ENCODE assay signal across 14 cellular contexts in the genomic region with DNA sequence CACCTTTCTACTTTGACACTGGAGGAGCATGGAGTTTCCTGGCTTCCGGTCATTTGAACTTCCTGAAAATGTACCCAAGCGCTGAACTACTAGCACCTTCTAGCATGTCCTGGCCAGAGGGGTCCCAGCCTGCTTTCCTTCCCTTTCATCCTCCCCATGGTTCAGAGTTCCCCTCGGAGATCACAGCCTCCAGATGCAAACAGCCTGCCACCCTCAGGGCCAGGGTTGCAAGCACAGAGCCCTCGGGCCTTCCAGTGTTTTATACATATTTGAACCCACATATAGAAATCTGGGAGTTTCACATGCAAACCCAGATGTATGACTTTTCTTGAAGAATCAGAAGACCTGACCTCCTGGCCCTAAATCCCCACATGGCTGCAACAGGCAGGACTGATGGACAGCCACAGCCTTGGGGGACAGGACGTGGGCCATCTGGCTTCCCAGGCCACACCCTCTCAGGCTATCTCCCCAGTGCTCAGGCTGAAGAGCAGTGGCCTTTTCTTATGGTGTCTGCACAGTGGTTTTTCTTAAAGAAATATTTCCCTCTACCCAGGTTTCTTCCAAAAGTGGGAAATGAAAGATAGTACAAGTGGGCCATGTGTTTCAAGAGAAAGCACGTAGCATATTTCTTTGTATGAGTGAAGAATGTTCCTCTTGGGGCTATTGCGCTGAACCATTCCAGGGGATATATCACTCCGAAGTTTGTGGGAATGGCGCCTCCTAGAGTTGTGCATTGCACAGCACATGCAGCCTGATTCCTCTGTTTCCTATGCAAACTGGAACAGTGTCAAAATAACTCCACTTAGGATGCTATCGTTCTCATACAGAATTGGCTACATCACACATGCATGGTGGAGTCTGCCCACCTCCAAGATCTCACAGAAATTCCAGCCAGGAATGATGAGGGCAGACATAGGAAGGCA.
A peak's percentile ranks its signal among the peaks of the same experiment; 100 is the strongest.
DNase-seq lines count a peak whose midpoint lies in the region; ATAC-seq, FAIRE-seq and TF ChIP-seq lines count a peak whose summit lies in the region.
"Had no signal": no experiment of that assay in that cellular context is flagged by ENCODE, and none has a peak within 500 bp of the region (broad histone marks: within the 10 kb centered on the region; RNA-seq: fewer than 3 reads in every experiment).

No MANE protein-coding gene starts in this region.

- H3K9me2 ChIP-seq in SU-DHL-6 (replicated peaks; ENCODE audit: insufficient read depth, low read length) = no peaks in the 10 kb centered on the region

- H3K9ac ChIP-seq in SU-DHL-6 (ENCODE audit: low read length) = no peak overlapping the region
- H3K9ac ChIP-seq in HepG2 (ENCODE audit: insufficient read depth, low read depth, low read length) = no peak overlapping the region

- peaks cover 29% of the 10 kb centered on the region for H3K4me1 ChIP-seq in A673 (ENCODE audit: insufficient read depth, low read length, poor library complexity, severe bottlenecking)
- H3K4me1 ChIP-seq in HepG2 (ENCODE audit: insufficient read depth, low read length) = 0 out of 2 replicates have a peak, but pooled peaks cover 6% of the 10 kb centered on the region
- H3K4me1 ChIP-seq in prostate gland (replicated peaks) = no peaks in the 10 kb centered on the region
- H3K4me1 ChIP-seq: SJSA1 had no signal

- H4K20me1 ChIP-seq in SU-DHL-6 (ENCODE audit: low read depth, low read length) (no peaks in the 10 kb centered on the region), HepG2 (ENCODE audit: insufficient read depth, low read length) (no peaks in the 10 kb centered on the region)

- ATAC-seq in HepG2 (no peak), esophagus mucosa (no peak)

- H3K4me2 ChIP-seq in SU-DHL-6 (ENCODE audit: low read depth, low read length, poor library complexity, severe bottlenecking) = no peak overlapping the region
- no peak overlapping the region for H3K4me2 ChIP-seq in HepG2 (ENCODE audit: low read depth, low read length)

- WGBS in HepG2 (ENCODE audit: low lambda C conversion rate) = 46% methylated on average over 9 of the region's 10 CpGs
- WGBS in prostate gland = 73% methylated on average over 10 of the region's 10 CpGs

- TF ChIP-seq CTCF in A673 (conservative IDR thresholded peaks at IDR 0.05; ENCODE audit: low read depth, low read length) (no peak), D721Med (IDR thresholded peaks at IDR 0.05; ENCODE audit: insufficient read depth, missing control alignments) (peak; percentile 8), SU-DHL-6 (IDR thresholded peaks at IDR 0.05; ENCODE audit: insufficient read depth, low read length, poor library complexity, severe bottlenecking) (peak; percentile 18), HepG2 (CRISPR knock-in tag; IDR thresholded peaks at IDR 0.05) (no peak), prostate gland (IDR thresholded peaks at IDR 0.05) (no peak)

- H3K27me3 ChIP-seq in A673 (replicated peaks; ENCODE audit: insufficient read depth, low read depth, low read length, poor library complexity) (no peaks in the 10 kb centered on the region), SU-DHL-6 (ENCODE audit: low read length) (no peaks in the 10 kb centered on the region), HepG2 (ENCODE audit: control insufficient read depth in 1 of 2, insufficient read depth in 2 of 2, low read length in 2 of 2) (peaks cover 4 to 37% of the 10 kb centered on the region in 2 experiments; a peak in 4 of 5 replicates), prostate gland (replicated peaks; ENCODE audit: insufficient read depth) (no peaks in the 10 kb centered on the region)

- intact Hi-C loops in A673 (cut with micrococcal nuclease; ENCODE audit: unreplicated experiment) = no loop called here
- intact Hi-C loops in HepG2 (cut with micrococcal nuclease; ENCODE audit: unreplicated experiment) = no loop called here
- intact Hi-C loops in prostate gland (cut with DNase I) = no loop called here

- no peak for TF ChIP-seq EP300 in HepG2 (IDR thresholded peaks at IDR 0.05; ENCODE audit: low read depth in 2 of 2, low read length in 2 of 2)
- no peak for TF ChIP-seq EP300 in HepG2 (CRISPR knock-in tag; IDR thresholded peaks at IDR 0.05; ENCODE audit: borderline replicate concordance)

- H2AFZ ChIP-seq in SU-DHL-6 (ENCODE audit: low read depth, low read length, severe bottlenecking) (no peak overlapping the region), HepG2 (ENCODE audit: low read length) (no peak overlapping the region)

- H3K36me3 ChIP-seq in A673 (ENCODE audit: insufficient read depth, low read length, poor library complexity, severe bottlenecking) (no peaks in the 10 kb centered on the region), SU-DHL-6 (ENCODE audit: low read length) (no peaks in the 10 kb centered on the region), HepG2 (replicated peaks in 1 of 2; ENCODE audit: control insufficient read depth in 1 of 2, insufficient read depth in 2 of 2, low read length in 2 of 2) (no peaks in the 10 kb centered on the region), prostate gland (no peaks in the 10 kb centered on the region)
- H3K36me3 ChIP-seq: sigmoid colon, SJSA1 had no signal

- BruUV-seq in A673 (replicated peaks; lab: Mats Ljungman, UMichigan) = no TSS peak
- no TSS peak for BruUV-seq in HepG2 (replicated peaks; lab: Mats Ljungman, UMichigan)

- no peak overlapping the region for H3K27ac ChIP-seq in A673 (ENCODE audit: low read depth, low read length, poor library complexity, severe bottlenecking)
- no peak overlapping the region for H3K27ac ChIP-seq in SU-DHL-6 (ENCODE audit: low read depth, low read length)
- H3K27ac ChIP-seq in HepG2 (ENCODE audit: extremely low read length, insufficient read depth, low read length) = no peak overlapping the region
- no peak overlapping the region for H3K27ac ChIP-seq in prostate gland
- H3K27ac ChIP-seq: sigmoid colon, SJSA1 had no signal

- POLR2A ChIA-PET in A673 (lab: Charles Lee; ENCODE audit: low non-redundant PET) (no interaction called here), HepG2 (lab: Yijun Ruan, JAX) (no interaction called here)

- TF ChIP-seq POLR2A in HepG2 (IDR thresholded peaks at IDR 0.05; ENCODE audit: insufficient read depth in 1 of 2, low read depth in 2 of 2, low read length in 2 of 2) (no peak), prostate gland (IDR thresholded peaks at IDR 0.05) (no peak)

- H3K9me3 ChIP-seq in A673 (ENCODE audit: low read depth, low read length, poor library complexity, severe bottlenecking) = no peaks in the 10 kb centered on the region
- no peaks in the 10 kb centered on the region for H3K9me3 ChIP-seq in SU-DHL-6 (ENCODE audit: insufficient read depth, low read length)
- H3K9me3 ChIP-seq in HepG2 (ENCODE audit: low read length) = no peaks in the 10 kb centered on the region
- H3K9me3 ChIP-seq in prostate gland = no peaks in the 10 kb centered on the region
- H3K9me3 ChIP-seq: sigmoid colon, SJSA1 had no signal

- H3F3A ChIP-seq in SU-DHL-6 (ENCODE audit: insufficient read depth) = no peaks in the 10 kb centered on the region

- FAIRE-seq in D721Med (lab: Jason Lieb, UNC) = no peak
- FAIRE-seq in HepG2 (lab: Jason Lieb, UNC) = no peak
- FAIRE-seq: endometrium, TTC549 had no signal

- DNase-seq in A673 (ENCODE audit: low spot score) (peak; percentile 37), D721Med (ENCODE audit: insufficient read length, low spot score) (no peak), HepG2 (ENCODE audit: low spot score) (no peak), prostate gland (ENCODE audit: low spot score) (no peak), NCI-H510A (lab: John Stamatoyannopoulos, UW) (no peak), GM19240 (ENCODE audit: insufficient read length, low spot score) (no peak)
- DNase-seq: activated T-cell treated with anti-CD3 and anti-CD28 coated beads, Interleukin-2, amount 50 U/mL, for 4 hours; midbrain; sigmoid colon had no signal

- in situ Hi-C loops in HepG2 (cut with HindIII; ENCODE audit: extremely low pct_ligation_motif_present, low pct_unique_long_range_greater_than_20kb) = no loop called here

- H3K4me3 ChIP-seq in A673 (ENCODE audit: low read depth, low read length, poor library complexity, severe bottlenecking) = no peak overlapping the region
- no peak overlapping the region for H3K4me3 ChIP-seq in SU-DHL-6 (ENCODE audit: insufficient read depth, low read length, poor library complexity, severe bottlenecking)
- no peak overlapping the region for H3K4me3 ChIP-seq in HepG2 (replicated peaks in 1 of 3; ENCODE audit: insufficient read depth in 1 of 3, low read depth in 2 of 3, low read length in 3 of 3)
- no peak overlapping the region for H3K4me3 ChIP-seq in prostate gland
- H3K4me3 ChIP-seq: sigmoid colon, SJSA1 had no signal

- TF ChIP-seq RAD21 in HepG2 (CRISPR knock-in tag; IDR thresholded peaks at IDR 0.05) = no peak

- H3K79me2 ChIP-seq in SU-DHL-6 (ENCODE audit: insufficient read depth, low read length) (no peaks in the 10 kb centered on the region), HepG2 (ENCODE audit: insufficient read depth, low read length) (no peaks in the 10 kb centered on the region)

- CTCF ChIA-PET in A673 (lab: Charles Lee) = no interaction called here
- CTCF ChIA-PET in HepG2 (lab: Yijun Ruan, JAX; ENCODE audit: low intra/inter-chr PET ratio, low total read pairs) = no interaction called here

TF ChIP-seq in HepG2, 621 proteins besides CTCF, POLR2A, EP300 and RAD21:
- TF ChIP-seq, protein P1, sequence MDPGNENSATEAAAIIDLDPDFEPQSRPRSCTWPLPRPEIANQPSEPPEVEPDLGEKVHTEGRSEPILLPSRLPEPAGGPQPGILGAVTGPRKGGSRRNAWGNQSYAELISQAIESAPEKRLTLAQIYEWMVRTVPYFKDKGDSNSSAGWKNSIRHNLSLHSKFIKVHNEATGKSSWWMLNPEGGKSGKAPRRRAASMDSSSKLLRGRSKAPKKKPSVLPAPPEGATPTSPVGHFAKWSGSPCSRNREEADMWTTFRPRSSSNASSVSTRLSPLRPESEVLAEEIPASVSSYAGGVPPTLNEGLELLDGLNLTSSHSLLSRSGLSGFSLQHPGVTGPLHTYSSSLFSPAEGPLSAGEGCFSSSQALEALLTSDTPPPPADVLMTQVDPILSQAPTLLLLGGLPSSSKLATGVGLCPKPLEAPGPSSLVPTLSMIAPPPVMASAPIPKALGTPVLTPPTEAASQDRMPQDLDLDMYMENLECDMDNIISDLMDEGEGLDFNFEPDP (CRISPR knock-in tag; conservative IDR thresholded peaks at IDR 0.05) = 0 out of 2 replicates have a peak, but pooled peaks have one; percentile 37
- no peak for TF ChIP-seq CEBPB (IDR thresholded peaks at IDR 0.05; ENCODE audit: borderline replicate concordance, low read depth, low read length)
TF ChIP-seq in HepG2: peak in this region for 1.

Comparison
In these comparisons a context has a peak if more than half of its experiments do, and no peak if none do; other contexts are left out.
1. CTCF ChIP-seq: peak in D721Med (single experiment) and SU-DHL-6 (single experiment); none in A673 (single experiment), HepG2 (single experiment) and prostate gland (0 of 4).